8 cellular contexts compared by ENCODE assay signal in the genomic region with DNA sequence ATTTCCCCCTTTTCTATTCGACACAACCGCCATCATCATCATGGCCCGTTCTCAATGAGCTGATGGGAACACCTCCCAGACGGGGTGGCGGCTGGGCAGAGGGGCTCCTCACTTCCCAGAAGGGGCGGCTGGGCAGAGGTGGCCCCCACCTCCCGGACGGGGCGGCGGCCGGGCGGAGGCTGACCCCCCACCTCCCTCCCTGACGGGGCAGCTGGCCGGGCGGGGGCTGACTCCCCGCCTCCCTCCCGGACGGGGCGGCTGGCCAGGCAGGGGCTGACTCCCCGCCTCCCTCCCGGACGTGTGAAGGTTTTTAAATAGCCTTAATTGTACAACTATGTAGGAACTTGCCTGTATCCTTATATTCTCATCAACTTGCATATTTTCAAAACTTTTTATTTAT. TPM values are rescaled to one million over a fixed set of nuclear protein-coding genes. Genes with fewer than 3 reads are reported as not detected.
"Had no signal": no experiment of that assay in that cellular context is flagged by ENCODE, and none has a peak within 500 bp of the region (broad histone marks: within the 10 kb centered on the region; RNA-seq: fewer than 3 reads in every experiment).

No MANE protein-coding gene starts in this region.

- H3K36me3 Mint-ChIP-seq: IgD-negative memory B cell had no signal

- H3K4me1 Mint-ChIP-seq: IgD-negative memory B cell had no signal

- DNase-seq: IMR-90, KBM-7, KG1 had no signal

- H3K4me3 Mint-ChIP-seq: IgD-negative memory B cell had no signal

RNA-seq across cellular contexts. Expression of gene SPSB4, which starts 20.9 kb away (rescaled TPM):
- total RNA-seq: HepG2, HT-29, HT1080, IMR-90, K562 had no signal
